25 cellular contexts compared by ENCODE assay signal in the genomic region with DNA sequence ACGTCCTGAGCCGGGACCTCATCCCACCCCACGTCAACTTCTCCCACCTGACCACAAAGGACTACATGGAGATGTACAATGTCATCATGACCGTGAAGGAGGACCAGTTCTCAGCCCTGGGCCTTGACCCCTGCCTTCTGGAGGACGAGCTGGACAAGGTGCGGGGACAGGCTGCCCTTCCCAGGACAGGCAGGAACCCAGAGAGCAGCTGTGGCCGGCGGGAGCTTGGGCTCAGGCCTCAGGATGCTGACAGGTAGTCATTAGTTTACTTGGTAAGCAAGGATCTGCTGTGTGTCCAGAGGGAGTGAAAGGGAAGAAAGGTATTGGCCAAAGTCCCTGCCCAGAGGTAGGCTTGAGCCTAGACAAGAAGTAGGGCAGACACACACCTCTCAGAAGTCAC. TPM values are rescaled to one million over a fixed set of nuclear protein-coding genes. Genes with fewer than 3 reads are reported as not detected.
"Had no signal": no experiment of that assay in that cellular context is flagged by ENCODE, and none has a peak within 500 bp of the region (broad histone marks: within the 10 kb centered on the region; RNA-seq: fewer than 3 reads in every experiment).

No MANE protein-coding gene starts in this region.

- H3K4me1 ChIP-seq: thyroid gland, upper lobe of left lung, upper lobe of right lung, uterus had no signal

- DNase-seq: stimulated activated CD4-positive, alpha-beta T cell treated with anti-CD3 and anti-CD28 coated beads, Interleukin-2, amount 100 ng/mL, for 48 hours; stimulated activated CD4-positive, alpha-beta T cell treated with anti-CD3 and anti-CD28 coated beads, Interleukin-4, amount 100 ng/mL, for 1 hour; stimulated activated CD4-positive, alpha-beta T cell treated with anti-CD3 and anti-CD28 coated beads, Interleukin-4, amount 100 ng/mL, for 24 hours; stimulated activated CD4-positive, alpha-beta T cell treated with anti-CD3 and anti-CD28 coated beads, Interleukin-4, amount 100 ng/mL, for 4 hours; stimulated activated CD8-positive, alpha-beta memory T cell treated with anti-CD3 and anti-CD28 coated beads, Interleukin-4, amount 100 ng/mL, for 48 hours; stimulated activated naive B cell treated with anti-CD40 and anti-IgM and Interleukin-4, amounts not matched to agents 10 μg/mL and 1 μg/mL and 100 μg/mL, for 72 hours; stimulated activated naive CD4-positive, alpha-beta T cell; stimulated activated naive CD4-positive, alpha-beta T cell treated with Interleukin-2 at 50 U/mL for 16 hours; stimulated activated naive CD8-positive, alpha-beta T cell treated with anti-CD3 and anti-CD28 coated beads, Interleukin-15, amount 100 ng/mL, for 72 hours; stimulated activated naive CD8-positive, alpha-beta T cell treated with anti-CD3 and anti-CD28 coated beads, Interleukin-15, Interleukin-2, amounts not matched to agents 100 U/mL and 50 U/mL, for 24 hours; stomach; substantia nigra; testis; thyroid gland; tibial artery; transverse colon; trophoblast cell; upper lobe of left lung; upper lobe of right lung; uterus had no signal

- H3K9me3 ChIP-seq: stomach, suprapubic skin, testis, thoracic aorta, thyroid gland, tibial artery, tibial nerve, transverse colon, upper lobe of left lung, upper lobe of right lung, uterus, vagina had no signal

- H3K27ac ChIP-seq: stomach, suprapubic skin, testis, thoracic aorta, thyroid gland, tibial artery, tibial nerve, transverse colon, upper lobe of left lung, upper lobe of right lung, uterus, vagina had no signal

- H3K36me3 ChIP-seq: stomach, suprapubic skin, thoracic aorta, thyroid gland, tibial artery, tibial nerve, transverse colon, upper lobe of left lung, upper lobe of right lung, uterus, vagina had no signal

- H3K4me3 ChIP-seq: stomach, suprapubic skin, testis, thoracic aorta, thyroid gland, tibial artery, tibial nerve, transverse colon, upper lobe of left lung, upper lobe of right lung, uterus, vagina had no signal

- H3K27me3 ChIP-seq: stomach, suprapubic skin, testis, thyroid gland, tibial artery, tibial nerve, transverse colon, upper lobe of left lung, upper lobe of right lung, uterus, vagina had no signal

RNA-seq across cellular contexts. Expression of a gene that starts 42.2 kb away (rescaled TPM):
- total RNA-seq: ureter had no signal
